ENCODE assay signal across 17 cellular contexts in genomic region chr16:81714593-81714992, GRCh38.
DNase-seq lines count a peak whose midpoint lies in the region; ATAC-seq, FAIRE-seq and TF ChIP-seq lines count a peak whose summit lies in the region.
"Had no signal": no experiment of that assay in that cellular context is flagged by ENCODE, and none has a peak within 500 bp of the region (broad histone marks: within the 10 kb centered on the region; RNA-seq: fewer than 3 reads in every experiment).

No MANE protein-coding gene starts in this region.

- CTCF ChIA-PET in A549 (lab: Yijun Ruan, JAX) = interaction anchor here (0.8 to 5.2 kb wide), 10 partner anchors 9 to 347 kb away, joined by 3 to 42 read pairs (median 5); no protein-coding TSS in a partner anchor
- CTCF ChIA-PET in T-cell (lab: Charles Lee) = interaction anchor here (0.6 to 0.7 kb wide), 7 partner anchors 22 to 395 kb away, joined by 3 to 9 read pairs (median 4); no protein-coding TSS in a partner anchor

- H3K27ac Mint-ChIP-seq in CD4-positive, CD25-positive, alpha-beta regulatory T cell = peak overlapping the region; percentile 93 to 95 (median 94)
- H3K27ac Mint-ChIP-seq in T-cell (peak overlapping the region; percentile 77 to 98), naive B cell (peak overlapping the region in 3 of 6 donors; percentile 72 to 98 (median 94))

- H3K4me1 ChIP-seq in A549 = peaks cover 63% of the 10 kb centered on the region
- H3K4me1 ChIP-seq in CD4-positive, CD25-positive, alpha-beta regulatory T cell (ENCODE audit: control insufficient read depth, insufficient read depth, low read length, poor library complexity, severe bottlenecking) = peaks cover 50% of the 10 kb centered on the region
- H3K4me1 ChIP-seq in adrenal gland (replicated peaks in 1 of 2) = peaks cover 0 to 9% of the 10 kb centered on the region in 2 donors
- peaks cover 24% of the 10 kb centered on the region for H3K4me1 ChIP-seq in suprapubic skin
- H3K4me1 ChIP-seq: right lobe of liver had no signal

- TF ChIP-seq EP300 in A549 (IDR thresholded peaks at IDR 0.05) (no peak), suprapubic skin (IDR thresholded peaks at IDR 0.05) (no peak)

- TF ChIP-seq CTCF in A549 (IDR thresholded peaks at IDR 0.05) (no peak), adrenal gland (IDR thresholded peaks at IDR 0.05) (no peak), suprapubic skin (IDR thresholded peaks at IDR 0.05) (no peak)

- intact Hi-C loops in adrenal gland (cut with DNase I) = no loop called here

- no peaks in the 10 kb centered on the region for H3K27me3 ChIP-seq in CD4-positive, CD25-positive, alpha-beta regulatory T cell (ENCODE audit: control insufficient read depth, insufficient read depth, low read length)
- H3K27me3 ChIP-seq in adrenal gland (no peaks in the 10 kb centered on the region), suprapubic skin (no peaks in the 10 kb centered on the region)
- H3K27me3 ChIP-seq: right lobe of liver had no signal

- no peak for FAIRE-seq in A549 (lab: Jason Lieb, UNC)
- FAIRE-seq: G401.6, urothelium cell line had no signal

- no peak for TF ChIP-seq RAD21 in A549 (conservative IDR thresholded peaks at IDR 0.05 in 1 of 2, IDR thresholded peaks at IDR 0.05 in 1 of 2)

- POLR2A ChIA-PET in A549 (lab: Yijun Ruan, JAX) (no interaction called here), T-cell (lab: Charles Lee) (interaction anchor here in 1 of 2 donors (0.7 kb wide), 1 partner anchor 113 kb away, joined by 7 read pairs; no protein-coding TSS in a partner anchor)

- 96% methylated on average over 6 of the region's 6 CpGs for WGBS in A549 (ENCODE audit: missing lambda C conversion rate)
- WGBS in adrenal gland, 4 donors = 92 to 95% (median 94%) methylated on average over 6 of the region's 6 CpGs
- WGBS in suprapubic skin = 91% methylated on average over 6 of the region's 6 CpGs

- DNase-seq in A549 (ENCODE audit: low read depth in 1 of 2, low spot score in 1 of 2) = no peak
- no peak for DNase-seq in CD4-positive, CD25-positive, alpha-beta regulatory T cell
- DNase-seq in T-cell = no peak
- no peak for DNase-seq in naive B cell
- no peak for DNase-seq in adrenal gland
- DNase-seq in suprapubic skin (ENCODE audit: low spot score in 2 of 2) = no peak
- DNase-seq: activated CD4-positive, CD25-positive, alpha-beta regulatory T cell treated with anti-CD3 and anti-CD28 coated beads, Interleukin-2, amount 50 U/mL, for 72 hours; HCEC 1CT; left colon; NCI-H526 treated with DMSO at 0.1 percent for 48 hours; PC-9; right lobe of liver; stimulated activated naive CD8-positive, alpha-beta T cell treated with anti-CD3 and anti-CD28 coated beads, Interleukin-15, amount 100 ng/mL, for 72 hours had no signal

- H3K27me3 Mint-ChIP-seq in CD4-positive, CD25-positive, alpha-beta regulatory T cell = no peaks in the 10 kb centered on the region
- H3K27me3 Mint-ChIP-seq in T-cell (no peaks in the 10 kb centered on the region), naive B cell (no peaks in the 10 kb centered on the region)
- H3K27me3 Mint-ChIP-seq: stimulated activated naive CD8-positive, alpha-beta T cell treated with anti-CD3 and anti-CD28 coated beads, Interleukin-15, amount 100 ng/mL, for 72 hours had no signal

- H3K9me3 ChIP-seq in A549 (no peaks in the 10 kb centered on the region), adrenal gland (replicated peaks in 1 of 3) (no peaks in the 10 kb centered on the region), suprapubic skin (no peaks in the 10 kb centered on the region)
- no peaks in the 10 kb centered on the region for H3K9me3 ChIP-seq in CD4-positive, CD25-positive, alpha-beta regulatory T cell (ENCODE audit: control insufficient read depth in 2 of 2, low read length in 2 of 2)
- H3K9me3 ChIP-seq: right lobe of liver had no signal

- H3K27ac ChIP-seq in A549 (peak overlapping the region; percentile 77 to 94), adrenal gland (no peak overlapping the region), suprapubic skin (no peak overlapping the region)
- peak overlapping the region; percentile 68 for H3K27ac ChIP-seq in CD4-positive, CD25-positive, alpha-beta regulatory T cell (ENCODE audit: insufficient read depth, low read length, poor library complexity, severe bottlenecking)
- H3K27ac ChIP-seq: PC-9, right lobe of liver had no signal

- TF ChIP-seq POLR2A in A549 (IDR thresholded peaks at IDR 0.05; ENCODE audit: low read length) (no peak), adrenal gland (IDR thresholded peaks at IDR 0.05) (no peak), suprapubic skin (IDR thresholded peaks at IDR 0.05) (no peak)

- H3K9me3 Mint-ChIP-seq in CD4-positive, CD25-positive, alpha-beta regulatory T cell = peaks cover 0 to 3% (median 0%) of the 10 kb centered on the region in 7 donors
- H3K9me3 Mint-ChIP-seq in T-cell (no peaks in the 10 kb centered on the region), naive B cell (peaks cover 0 to 4% (median 0%) of the 10 kb centered on the region in 7 donors)
- H3K9me3 Mint-ChIP-seq: stimulated activated naive CD8-positive, alpha-beta T cell treated with anti-CD3 and anti-CD28 coated beads, Interleukin-15, amount 100 ng/mL, for 72 hours had no signal

- H3K4me1 Mint-ChIP-seq in CD4-positive, CD25-positive, alpha-beta regulatory T cell = peaks cover 18 to 52% (median 36%) of the 10 kb centered on the region in 4 donors
- peaks cover 48 to 54% (median 50%) of the 10 kb centered on the region in 3 donors for H3K4me1 Mint-ChIP-seq in T-cell
- H3K4me1 Mint-ChIP-seq in naive B cell = peaks cover 43 to 61% (median 52%) of the 10 kb centered on the region in 3 donors

- no peak overlapping the region for H3K4me3 ChIP-seq in A549
- H3K4me3 ChIP-seq in CD4-positive, CD25-positive, alpha-beta regulatory T cell (ENCODE audit: low read depth, low read length) = no peak overlapping the region
- no peak overlapping the region for H3K4me3 ChIP-seq in adrenal gland
- no peak overlapping the region for H3K4me3 ChIP-seq in suprapubic skin
- H3K4me3 ChIP-seq: PC-9, right lobe of liver had no signal

- H3K4me2 ChIP-seq in A549 = no peak overlapping the region
- H3K4me2 ChIP-seq: PC-9 had no signal

- ATAC-seq in A549 (no peak), T-cell (replicated peaks in 1 of 4) (no peak), naive B cell (ENCODE audit: low read depth in 2 of 2) (no peak), GM18520 (IDR thresholded peaks at IDR 0.05; ENCODE audit: unreplicated experiment) (no peak)
- no peak for ATAC-seq in CD4-positive, CD25-positive, alpha-beta regulatory T cell (ENCODE audit: low read depth in 2 of 2)
- ATAC-seq: esophagus mucosa had no signal

- peak overlapping the region; percentile 75 to 82 (median 80) for H3K4me3 Mint-ChIP-seq in CD4-positive, CD25-positive, alpha-beta regulatory T cell
- peak overlapping the region in 2 of 3 donors; percentile 24 to 64 for H3K4me3 Mint-ChIP-seq in T-cell
- peak overlapping the region in 7 of 8 donors; percentile 13 to 87 (median 80) for H3K4me3 Mint-ChIP-seq in naive B cell

- H3K36me3 Mint-ChIP-seq in CD4-positive, CD25-positive, alpha-beta regulatory T cell = peaks cover 3% of the 10 kb centered on the region
- H3K36me3 Mint-ChIP-seq in T-cell (peaks cover 5% of the 10 kb centered on the region), naive B cell (no peaks in the 10 kb centered on the region)

- no peaks in the 10 kb centered on the region for H3K36me3 ChIP-seq in CD4-positive, CD25-positive, alpha-beta regulatory T cell (ENCODE audit: control insufficient read depth, insufficient read depth, low read length)
- H3K36me3 ChIP-seq in adrenal gland (replicated peaks in 1 of 2) = no peaks in the 10 kb centered on the region
- H3K36me3 ChIP-seq in suprapubic skin = peaks cover 7% of the 10 kb centered on the region
- H3K36me3 ChIP-seq: right lobe of liver had no signal

TF ChIP-seq in A549, 52 proteins besides CTCF, POLR2A, EP300 and RAD21 (continues in another document):
- TF ChIP-seq CBX8 (IDR thresholded peaks at IDR 0.05) = no peak
- no peak for TF ChIP-seq HOXB5 (CRISPR knock-in tag; IDR thresholded peaks at IDR 0.05)
- TF ChIP-seq ESRRA (IDR thresholded peaks at IDR 0.05; ENCODE audit: borderline replicate concordance, low read length) = no peak
- no peak for TF ChIP-seq GATA3 (IDR thresholded peaks at IDR 0.05; ENCODE audit: borderline replicate concordance)
- no peak for TF ChIP-seq NPAS2 (CRISPR knock-in tag; IDR thresholded peaks at IDR 0.05; ENCODE audit: borderline replicate concordance)
- no peak for TF ChIP-seq HOXB13 (CRISPR knock-in tag; IDR thresholded peaks at IDR 0.05; ENCODE audit: low read depth)
- no peak for TF ChIP-seq REST (IDR thresholded peaks at IDR 0.05)
- no peak for TF ChIP-seq CEBPB (IDR thresholded peaks at IDR 0.05)
- no peak for TF ChIP-seq NFE2L2 (conservative IDR thresholded peaks at IDR 0.05; ENCODE audit: low read length)
- no peak for TF ChIP-seq SMC3 (IDR thresholded peaks at IDR 0.05)
- TF ChIP-seq, protein P1, sequence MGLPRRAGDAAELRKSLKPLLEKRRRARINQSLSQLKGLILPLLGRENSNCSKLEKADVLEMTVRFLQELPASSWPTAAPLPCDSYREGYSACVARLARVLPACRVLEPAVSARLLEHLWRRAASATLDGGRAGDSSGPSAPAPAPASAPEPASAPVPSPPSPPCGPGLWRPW (IDR thresholded peaks at IDR 0.05) = no peak
- TF ChIP-seq EHMT2 (IDR thresholded peaks at IDR 0.05; ENCODE audit: low read depth) = no peak
- TF ChIP-seq ZNF302 (CRISPR knock-in tag; IDR thresholded peaks at IDR 0.05) = no peak

Comparison
In these comparisons a context has a peak if more than half of its experiments do, and no peak if none do; other contexts are left out.
1. H3K27ac ChIP-seq: peak in A549 (2 of 2) and CD4-positive, CD25-positive, alpha-beta regulatory T cell (single experiment); none in adrenal gland (0 of 5) and suprapubic skin (single experiment).
2. Peak in every context shown above with its lines, with median percentiles within 50 percentile points of each other: H3K4me3 Mint-ChIP-seq.